In genomic region chr11:88175004-88175706, GRCh38 we compare ENCODE assay signal across 8 cellular contexts. TPM values are rescaled to one million over a fixed set of nuclear protein-coding genes. Genes with fewer than 3 reads are reported as not detected.
DNase-seq lines count a peak whose midpoint lies in the region; ATAC-seq and TF ChIP-seq lines count a peak whose summit lies in the region.

Gene RAB38, minus strand, starts transcription at chr11:88175443. Its CDS starts 59 bp downstream, at chr11:88175384.

- intact Hi-C loops in left ventricle myocardium superior (cut with micrococcal nuclease), result no loop called here

- CTCF ChIA-PET in activated naive CD4-positive, alpha-beta T cell treated with anti-CD3 and anti-CD28 coated beads, Interleukin-2, amount 10 ng/mL, durations not matched to agents 7 days and 5 days (lab: Charles Lee), result interaction anchor here (1.1 to 1.3 kb wide), 2 partner anchors 369 to 377 kb away, joined by 3 read pairs; no protein-coding TSS in a partner anchor

- no peak for TF ChIP-seq CTCF in retinal pigment epithelial cell (conservative IDR thresholded peaks at IDR 0.05; ENCODE audit: low read depth, low read length)

- H3K4me3 Mint-ChIP-seq in activated naive CD4-positive, alpha-beta T cell treated with anti-CD3 and anti-CD28 coated beads, Interleukin-2, amount 10 ng/mL, durations not matched to agents 7 days and 5 days, result peak within 1 kb of the TSS; percentile 70

- peaks cover 14% of the 10 kb centered on the region for H3K27me3 Mint-ChIP-seq in activated naive CD4-positive, alpha-beta T cell treated with anti-CD3 and anti-CD28 coated beads, Interleukin-2, amount 10 ng/mL, durations not matched to agents 7 days and 5 days

- ATAC-seq in GM21515 (IDR thresholded peaks at IDR 0.05; ENCODE audit: unreplicated experiment) (peak; percentile 38), left ventricle myocardium superior (peak; percentile 47)

- H3K4me3 ChIP-seq in retinal pigment epithelial cell (ENCODE audit: low read length), result peak within 1 kb of the TSS; percentile 72

- no peak within 1 kb of the TSS for H3K27ac Mint-ChIP-seq in activated naive CD4-positive, alpha-beta T cell treated with anti-CD3 and anti-CD28 coated beads, Interleukin-2, amount 10 ng/mL, durations not matched to agents 7 days and 5 days

- peaks cover 22% of the 10 kb centered on the region for H3K4me1 Mint-ChIP-seq in activated naive CD4-positive, alpha-beta T cell treated with anti-CD3 and anti-CD28 coated beads, Interleukin-2, amount 10 ng/mL, durations not matched to agents 7 days and 5 days

- no peaks in the 10 kb centered on the region for H3K36me3 Mint-ChIP-seq in activated naive CD4-positive, alpha-beta T cell treated with anti-CD3 and anti-CD28 coated beads, Interleukin-2, amount 10 ng/mL, durations not matched to agents 7 days and 5 days

- H3K9me3 Mint-ChIP-seq in activated naive CD4-positive, alpha-beta T cell treated with anti-CD3 and anti-CD28 coated beads, Interleukin-2, amount 10 ng/mL, durations not matched to agents 7 days and 5 days, result no peaks in the 10 kb centered on the region

- DNase-seq in Daoy (ENCODE audit: low read depth) (peak; percentile 47), NCI-H1105 (lab: John Stamatoyannopoulos, UW) (peak; percentile 30), left ventricle myocardium superior (peak; percentile 58), retinal pigment epithelial cell (ENCODE audit: low read depth) (no peak), mesenteric fat pad (ENCODE audit: low spot score) (no peak), NOMO-1 treated with dmso at 0.1 percent for 144 hours (lab: John Stamatoyannopoulos, UW; ENCODE audit: unreplicated experiment) (no peak)
- peak; percentile 47 for DNase-seq in activated naive CD4-positive, alpha-beta T cell treated with anti-CD3 and anti-CD28 coated beads, Interleukin-2, amount 10 ng/mL, durations not matched to agents 7 days and 5 days

RNA-seq across cellular contexts. Expression of gene RAB38, which starts in this region (rescaled TPM):
- total RNA-seq in Daoy (2014; rRNA removed; shearing (Covaris generic)), result 2.5 and 3.9 TPM in 2 replicates
- total RNA-seq in left ventricle myocardium superior (0.94 TPM), mesenteric fat pad (3.5 TPM)

Comparison
In these comparisons a context has a peak if more than half of its experiments do, and no peak if none do; other contexts are left out.
1. Peak in DNase-seq and ATAC-seq in left ventricle myocardium superior; RNA of the gene not detected or under 1 TPM.
2. DNase-seq: peak in Daoy (single experiment), NCI-H1105 (single experiment) and activated naive CD4-positive, alpha-beta T cell treated with anti-CD3 and anti-CD28 coated beads, Interleukin-2, amount 10 ng/mL, durations not matched to agents 7 days and 5 days (single experiment); none in retinal pigment epithelial cell (single experiment), mesenteric fat pad (single experiment) and NOMO-1 treated with dmso at 0.1 percent for 144 hours (single experiment).